1 cellular context compared by ENCODE assay signal in the genomic region with DNA sequence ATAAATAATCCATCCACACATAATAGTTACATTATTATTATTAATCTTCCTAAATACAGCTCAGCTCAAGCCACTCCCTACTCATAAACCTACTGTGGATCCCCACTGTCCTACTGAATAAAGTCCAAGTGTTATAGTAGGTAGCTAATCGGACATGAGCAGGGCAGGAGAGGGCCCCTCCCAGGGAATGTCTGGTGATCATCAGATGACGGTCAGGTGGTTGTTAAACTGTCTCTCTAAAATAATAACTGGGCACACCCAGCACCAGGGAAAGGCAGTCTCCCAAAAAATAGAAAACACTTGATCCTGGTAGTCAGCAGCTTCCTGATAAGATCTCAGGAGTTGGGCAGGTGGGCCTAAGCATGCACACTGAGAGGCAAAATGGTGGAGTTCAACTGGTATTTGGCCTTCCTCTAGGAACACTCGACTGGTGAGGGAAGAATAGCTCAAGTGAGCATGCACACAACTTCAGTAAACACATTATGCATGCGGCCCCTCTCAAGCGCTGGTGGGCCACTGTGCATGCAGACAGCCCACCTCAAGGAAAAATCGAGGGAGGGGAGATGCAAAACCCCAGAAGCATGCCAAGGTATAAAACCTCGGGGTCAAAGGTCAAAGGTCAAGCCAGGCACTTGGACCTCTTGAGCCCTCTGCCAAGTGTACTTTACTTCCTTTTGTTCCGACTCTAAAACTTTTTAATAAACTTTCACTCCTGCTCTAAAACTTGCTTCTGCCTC.
TF ChIP-seq lines count a peak whose summit lies in the region.

No MANE protein-coding gene starts in this region.

TF ChIP-seq in K562, 482 proteins besides CTCF, POLR2A, EP300 and RAD21:
- TF ChIP-seq PYGO2 (tag; IDR thresholded peaks at IDR 0.05): 0 out of 2 replicates have a peak, but pooled peaks have one; percentile 34
- TF ChIP-seq ZNF197 (CRISPR knock-in tag; IDR thresholded peaks at IDR 0.05; ENCODE audit: low read depth): no peak
- no peak for TF ChIP-seq BCOR (IDR thresholded peaks at IDR 0.05)
- TF ChIP-seq KLF6 (CRISPR knock-in tag; IDR thresholded peaks at IDR 0.05; ENCODE audit: borderline replicate concordance): no peak
- TF ChIP-seq NR2C1 (IDR thresholded peaks at IDR 0.05): peak; percentile 97
- peak; percentile 97 for TF ChIP-seq NR2C1 (tag; IDR thresholded peaks at IDR 0.05)
- TF ChIP-seq CSDE1 (IDR thresholded peaks at IDR 0.05): no peak
- TF ChIP-seq NR2C2 (CRISPR knock-in tag; IDR thresholded peaks at IDR 0.05): peak; percentile 96
- TF ChIP-seq NR2C2 (tag; IDR thresholded peaks at IDR 0.05): peak; percentile 97
- TF ChIP-seq MTA2 (IDR thresholded peaks at IDR 0.05; ENCODE audit: low read depth): 0 out of 2 replicates have a peak, but pooled peaks have one; percentile 21
TF ChIP-seq in K562: peak in this region for 4.
